8 cellular contexts compared by ENCODE assay signal in the genomic region with DNA sequence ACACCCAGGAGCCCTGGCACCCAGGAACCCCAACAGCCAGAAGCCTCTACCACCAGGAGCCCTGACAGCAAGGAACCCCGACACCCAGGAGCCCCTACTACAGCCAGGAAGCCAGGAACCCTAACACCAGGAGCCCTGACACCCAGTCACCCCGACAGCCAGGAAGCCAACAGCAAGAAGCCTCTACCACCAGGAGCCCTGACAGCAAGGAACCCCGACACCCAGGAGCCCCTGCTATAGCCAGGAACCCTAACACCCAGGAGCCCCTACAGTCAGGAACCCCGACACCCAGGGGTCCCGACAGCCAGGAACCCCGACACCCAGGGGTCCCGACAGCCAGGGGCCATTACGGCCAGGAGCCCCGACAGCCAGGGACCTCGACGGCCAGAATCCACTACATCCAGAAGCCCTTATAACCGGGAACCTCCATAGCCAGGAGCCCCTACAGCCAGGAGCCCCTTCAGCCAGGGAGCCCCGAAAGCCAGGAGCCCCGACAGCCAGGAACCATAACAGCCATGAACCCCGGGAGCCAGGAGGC. TPM values are rescaled to one million over a fixed set of nuclear protein-coding genes. Genes with fewer than 3 reads are reported as not detected.
A peak's percentile ranks its signal among the peaks of the same experiment; 100 is the strongest.
DNase-seq lines count a peak whose midpoint lies in the region; ATAC-seq, FAIRE-seq and TF ChIP-seq lines count a peak whose summit lies in the region.

No MANE protein-coding gene starts in this region.

- CTCF ChIA-PET in A549 (lab: Yijun Ruan, JAX): interaction anchor here (0.6 to 3.6 kb wide), 2 partner anchors 25 to 1733 kb away, joined by 4 to 20 read pairs; partner anchors contain the start of gene C10orf143
- CTCF ChIA-PET in T-cell (lab: Charles Lee): interaction anchor here in 1 of 2 donors (1.1 kb wide), 3 partner anchors 8 to 669 kb away, joined by 3 to 32 read pairs (median 7); partner anchors contain the start of genes C10orf143 and MGMT

- intact Hi-C loops in left cardiac atrium (cut with DNase I): loop anchor here in 1 of 2 donors (1.0 kb wide), 1 partner anchor 24 kb away; no protein-coding TSS in a partner anchor

- peaks cover 26 to 41% (median 40%) of the 10 kb centered on the region in 3 donors for H3K4me1 Mint-ChIP-seq in T-cell

- TF ChIP-seq EP300 in A549 (IDR thresholded peaks at IDR 0.05): no peak

- POLR2A ChIA-PET in A549 (lab: Yijun Ruan, JAX) (interaction anchor here (1.0 to 5.7 kb wide), 2 partner anchors 8 to 25 kb away, joined by 4 to 188 read pairs; partner anchors contain the start of gene C10orf143), T-cell (lab: Charles Lee) (interaction anchor here in 1 of 2 donors (2.0 kb wide), 1 partner anchor 25 kb away, joined by 21 read pairs; the partner anchor contains the start of gene C10orf143)

- FAIRE-seq in A549 (lab: Jason Lieb, UNC): no peak

- peak overlapping the region; percentile 85 to 91 (median 90) for H3K4me3 Mint-ChIP-seq in T-cell

- H3K27ac ChIP-seq in A549: peak overlapping the region; percentile 96 to 98
- peak overlapping the region; percentile 77 for H3K27ac ChIP-seq in skeletal muscle tissue (ENCODE audit: low read depth, low read length)

- peak overlapping the region; percentile 98 for H3K4me2 ChIP-seq in A549

- H3K27ac Mint-ChIP-seq in T-cell: peak overlapping the region in 1 of 2 donors; percentile 66

- no peak for TF ChIP-seq RAD21 in A549 (conservative IDR thresholded peaks at IDR 0.05 in 1 of 2, IDR thresholded peaks at IDR 0.05 in 1 of 2)

- no peak for TF ChIP-seq CTCF in A549 (IDR thresholded peaks at IDR 0.05)

- no peaks in the 10 kb centered on the region for H3K27me3 ChIP-seq in skeletal muscle tissue (ENCODE audit: control insufficient read depth in 3 of 3, insufficient read depth in 3 of 3, low read length in 3 of 3)

- H3K9me3 ChIP-seq in A549 (no peaks in the 10 kb centered on the region), skeletal muscle tissue (ENCODE audit: control insufficient read depth in 3 of 3, low read length in 3 of 3) (no peaks in the 10 kb centered on the region)

- 93% methylated on average over 3 of the region's 15 CpGs for WGBS in A549 (ENCODE audit: missing lambda C conversion rate)

- H3K4me1 ChIP-seq in A549 (peaks cover 29% of the 10 kb centered on the region), skeletal muscle tissue (ENCODE audit: control insufficient read depth in 3 of 3, insufficient read depth in 3 of 3, low read length in 3 of 3) (peaks cover 22 to 30% (median 22%) of the 10 kb centered on the region in 3 donors)

- DNase-seq in A549 (ENCODE audit: low read depth in 1 of 2, low spot score in 1 of 2) (peak in 1 of 2 experiments; percentile 36), T-cell (peak in 3 of 34 experiments; percentile 1 to 9 (median 1)), left cardiac atrium (peak; percentile 36), islet precursor cell (no peak), NCI-H2171 (lab: John Stamatoyannopoulos, UW) (no peak)
- DNase-seq in stimulated activated CD4-positive, alpha-beta T cell treated with anti-CD3 and anti-CD28 coated beads, Interleukin-4, amount 100 ng/mL, for 1 hour: no peak

- no peak for TF ChIP-seq POLR2A in A549 (IDR thresholded peaks at IDR 0.05; ENCODE audit: low read length)

- H3K9ac ChIP-seq in skeletal muscle tissue (ENCODE audit: low read depth in 1 of 3, low read length in 3 of 3): peak overlapping the region; percentile 86 to 92 (median 91)

- no peaks in the 10 kb centered on the region for H3K9me3 Mint-ChIP-seq in T-cell

- peaks cover 15 to 19% of the 10 kb centered on the region in 2 donors for H3K27me3 Mint-ChIP-seq in T-cell

- peak; percentile 37 to 58 for ATAC-seq in A549
- ATAC-seq in GM21529 (IDR thresholded peaks at IDR 0.05; ENCODE audit: unreplicated experiment): peak; percentile 21
- ATAC-seq in T-cell (replicated peaks in 1 of 4): peak in 2 of 4 experiments; percentile 2 to 34
- no peak for ATAC-seq in left cardiac atrium

- H3K36me3 ChIP-seq in skeletal muscle tissue (ENCODE audit: control insufficient read depth in 3 of 3, insufficient read depth in 3 of 3, low read length in 3 of 3): no peaks in the 10 kb centered on the region

- peak overlapping the region; percentile 98 for H3K4me3 ChIP-seq in A549
- peak overlapping the region; percentile 66 to 90 (median 86) for H3K4me3 ChIP-seq in skeletal muscle tissue (ENCODE audit: low read length in 3 of 3)

- H3K36me3 Mint-ChIP-seq in T-cell: peaks cover 5% of the 10 kb centered on the region

TF ChIP-seq in A549, 52 proteins besides CTCF, POLR2A, EP300 and RAD21:
- TF ChIP-seq HOXB5 (CRISPR knock-in tag; IDR thresholded peaks at IDR 0.05): no peak
- no peak for TF ChIP-seq CEBPB (IDR thresholded peaks at IDR 0.05)
- TF ChIP-seq, protein P1, sequence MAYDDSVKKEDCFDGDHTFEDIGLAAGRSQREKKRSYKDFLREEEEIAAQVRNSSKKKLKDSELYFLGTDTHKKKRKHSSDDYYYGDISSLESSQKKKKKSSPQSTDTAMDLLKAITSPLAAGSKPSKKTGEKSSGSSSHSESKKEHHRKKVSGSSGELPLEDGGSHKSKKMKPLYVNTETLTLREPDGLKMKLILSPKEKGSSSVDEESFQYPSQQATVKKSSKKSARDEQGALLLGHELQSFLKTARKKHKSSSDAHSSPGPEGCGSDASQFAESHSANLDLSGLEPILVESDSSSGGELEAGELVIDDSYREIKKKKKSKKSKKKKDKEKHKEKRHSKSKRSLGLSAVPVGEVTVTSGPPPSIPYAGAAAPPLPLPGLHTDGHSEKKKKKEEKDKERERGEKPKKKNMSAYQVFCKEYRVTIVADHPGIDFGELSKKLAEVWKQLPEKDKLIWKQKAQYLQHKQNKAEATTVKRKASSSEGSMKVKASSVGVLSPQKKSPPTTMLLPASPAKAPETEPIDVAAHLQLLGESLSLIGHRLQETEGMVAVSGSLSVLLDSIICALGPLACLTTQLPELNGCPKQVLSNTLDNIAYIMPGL (CRISPR knock-in tag; IDR thresholded peaks at IDR 0.05; ENCODE audit: borderline replicate concordance): no peak
- TF ChIP-seq JUNB (IDR thresholded peaks at IDR 0.05): no peak
- TF ChIP-seq, protein P2, sequence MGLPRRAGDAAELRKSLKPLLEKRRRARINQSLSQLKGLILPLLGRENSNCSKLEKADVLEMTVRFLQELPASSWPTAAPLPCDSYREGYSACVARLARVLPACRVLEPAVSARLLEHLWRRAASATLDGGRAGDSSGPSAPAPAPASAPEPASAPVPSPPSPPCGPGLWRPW (IDR thresholded peaks at IDR 0.05): no peak
- no peak for TF ChIP-seq POLR2AphosphoS2 (conservative IDR thresholded peaks at IDR 0.05; ENCODE audit: low read length)
- no peak for TF ChIP-seq ZNF302 (CRISPR knock-in tag; IDR thresholded peaks at IDR 0.05)
- no peak for TF ChIP-seq SREBF2 (IDR thresholded peaks at IDR 0.05)

RNA-seq across cellular contexts. Expression of gene GLRX3, which starts 0.4 kb away (rescaled TPM):
- 185 and 219 TPM in 2 replicates for polyA plus RNA-seq in A549 (2011; rRNA removed)
- polyA plus RNA-seq in A549 (2012; cell fraction: cytosol; rRNA removed): 136 and 170 TPM in 2 replicates
- polyA plus RNA-seq in A549 (2012; cell fraction: nucleus; rRNA removed): 77.4 and 87.5 TPM in 2 replicates
- 139 to 167 TPM (median 153 TPM) in 3 replicates for polyA plus RNA-seq in A549 (2017; fragmentation: RNase III; extraction: RNeasy Plus Mini Kit Qiagen cat#74134 plus additional on column Dnase treatment)
- polyA minus RNA-seq in A549 (2011; rRNA and poly(A)+ RNA removed): 24.1 and 26.4 TPM in 2 replicates
- total RNA-seq in T-cell: 10 to 100 TPM; 32.4 to 40.7 (median 35.4) TPM
- total RNA-seq in left cardiac atrium: 10 to 100 TPM; 53.5 to 67.1 TPM
- total RNA-seq in skeletal muscle tissue: 49.1 TPM

RNA-seq across cellular contexts. Expression of gene C10orf143, which starts 25.1 kb away (rescaled TPM):
- 1.5 and 1.6 TPM in 2 replicates for polyA plus RNA-seq in A549 (2011; rRNA removed)
- polyA plus RNA-seq in A549 (2012; cell fraction: cytosol; rRNA removed): 0.44 and 0.58 TPM in 2 replicates
- polyA plus RNA-seq in A549 (2012; cell fraction: nucleus; rRNA removed): 0.89 and 0.92 TPM in 2 replicates
- 1.2 to 1.6 TPM (median 1.5 TPM) in 3 replicates for polyA plus RNA-seq in A549 (2017; fragmentation: RNase III; extraction: RNeasy Plus Mini Kit Qiagen cat#74134 plus additional on column Dnase treatment)
- polyA minus RNA-seq in A549 (2011; rRNA and poly(A)+ RNA removed): 0.92 and 0.95 TPM in 2 replicates
- 10 to 100 TPM in 4 of 5 donors, 1 to 10 TPM in 1; 7.6 to 14.6 (median 12.3) TPM for total RNA-seq in T-cell
- total RNA-seq in left cardiac atrium: 1 to 10 TPM; 2.1 to 2.3 TPM
- not detected for total RNA-seq in skeletal muscle tissue

Comparison
In these comparisons a context has a peak if more than half of its experiments do, and no peak if none do; other contexts are left out.
1. ATAC-seq: peak in A549 (2 of 2) and GM21529 (single experiment); none in left cardiac atrium (0 of 2).